ENCODE assay signal across 21 cellular contexts in the genomic region with DNA sequence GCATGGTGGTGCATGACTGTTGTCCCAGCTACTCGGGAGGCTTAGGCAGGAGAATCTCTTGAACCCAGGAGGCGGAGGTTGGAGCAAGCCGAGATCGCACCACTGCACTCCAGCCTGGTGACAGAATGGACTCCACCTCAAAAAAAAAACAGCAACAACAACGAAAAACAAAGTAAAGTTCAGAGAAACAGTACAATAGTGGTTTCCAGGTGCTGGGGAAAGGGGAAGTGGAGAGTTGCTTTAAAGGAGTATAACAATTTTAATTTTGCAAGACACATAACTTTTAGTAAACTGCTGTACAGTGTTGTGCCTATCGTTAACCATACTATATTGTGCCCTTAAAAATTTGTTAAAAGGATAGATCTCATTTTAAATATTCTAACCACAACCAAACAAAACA.
"Had no signal": no experiment of that assay in that cellular context is flagged by ENCODE, and none has a peak within 500 bp of the region (broad histone marks: within the 10 kb centered on the region; RNA-seq: fewer than 3 reads in every experiment).

No MANE protein-coding gene starts in this region.

- H3K27ac ChIP-seq: left ventricle myocardium inferior, ovary, right atrium auricular region, skin epidermis, spleen, suprapubic skin, thoracic aorta, tibial artery, upper lobe of right lung had no signal

- DNase-seq: islet precursor cell; left ventricle myocardium inferior; midbrain; mucosa of descending colon; naive thymus-derived CD4-positive, alpha-beta T cell; ovary; spleen; stimulated activated CD4-positive, alpha-beta T cell treated with anti-CD3 and anti-CD28 coated beads, Interleukin-4, amount 100 ng/mL, for 24 hours; stimulated activated naive CD4-positive, alpha-beta T cell; tibial artery; trophoblast cell; upper lobe of right lung had no signal

- FAIRE-seq: urothelium cell line had no signal

- H3K9me3 ChIP-seq: left ventricle myocardium inferior, ovary, right atrium auricular region, suprapubic skin, thoracic aorta, tibial artery, upper lobe of right lung had no signal

- H3K4me1 ChIP-seq: left ventricle myocardium inferior, right atrium auricular region, spleen, suprapubic skin, tibial artery, upper lobe of right lung had no signal

- H3K27me3 ChIP-seq: ovary, right atrium auricular region, spleen, suprapubic skin, tibial artery, upper lobe of right lung had no signal

- H3K4me3 ChIP-seq: left ventricle myocardium inferior, lung, mucosa of descending colon, ovary, right atrium auricular region, skin epidermis, spleen, suprapubic skin, thoracic aorta, tibial artery, upper lobe of right lung had no signal

- H3K36me3 ChIP-seq: left ventricle myocardium inferior, ovary, right atrium auricular region, spleen, suprapubic skin, thoracic aorta, tibial artery, upper lobe of right lung had no signal

- ATAC-seq: mucosa of descending colon; naive thymus-derived CD4-positive, alpha-beta T cell; natural killer cell treated with Interleukin-12 subunit alpha and Interleukin-12 subunit beta and Interleukin-15 and Interleukin-18, amount 100 ng/mL, for 72 hours; sciatic nerve; stimulated activated effector memory CD8-positive, alpha-beta T cell treated with anti-CD3 and anti-CD28 coated beads, Interleukin-12 subunit alpha, Interleukin-12 subunit beta, amount 100 ng/mL, for 72 hours; upper lobe of right lung had no signal
